In the genomic region with DNA sequence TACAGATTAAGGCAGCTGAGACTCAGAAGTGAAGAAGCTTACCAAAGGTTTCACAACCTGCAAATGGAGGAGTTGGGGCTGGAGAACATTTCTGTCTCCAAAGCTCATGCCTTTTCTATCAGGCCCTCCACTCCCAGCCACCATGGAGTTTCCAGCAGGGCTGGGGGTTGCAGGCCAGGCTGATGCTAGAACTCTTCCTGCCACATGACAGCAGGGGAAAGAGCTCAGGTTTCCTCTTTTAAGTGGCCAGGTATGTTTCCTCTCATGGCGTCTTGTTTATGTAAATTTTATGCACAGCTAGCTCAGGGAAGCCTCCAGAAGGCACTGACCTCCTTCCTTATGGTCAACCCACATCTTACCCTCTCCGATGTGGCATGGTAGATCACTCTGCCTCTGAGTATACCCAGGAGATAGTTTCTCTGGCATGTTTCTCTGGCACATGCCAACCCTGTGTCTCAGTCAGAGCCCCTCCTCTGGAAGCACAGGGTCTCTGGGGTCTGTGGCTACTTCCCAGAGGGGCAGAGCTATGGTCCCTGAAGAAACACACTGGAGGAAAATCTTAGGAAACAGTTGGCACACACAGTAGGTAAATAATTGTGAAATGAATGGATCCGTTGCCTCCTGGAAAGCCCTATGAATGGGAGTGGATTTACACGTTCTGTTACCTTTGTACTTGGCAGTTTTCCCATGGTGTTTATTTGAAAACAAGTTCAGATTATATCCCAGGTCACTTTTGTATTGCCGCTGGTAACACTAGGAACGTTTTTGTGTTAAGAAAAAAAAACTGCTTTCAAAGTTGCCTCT, we compare ENCODE assay signal across 10 cellular contexts. TPM values are rescaled to one million over a fixed set of nuclear protein-coding genes. Genes with fewer than 3 reads are reported as not detected.
A peak's percentile ranks its signal among the peaks of the same experiment; 100 is the strongest.
DNase-seq lines count a peak whose midpoint lies in the region; ATAC-seq and TF ChIP-seq lines count a peak whose summit lies in the region.
"Had no signal": no experiment of that assay in that cellular context is flagged by ENCODE, and none has a peak within 500 bp of the region (broad histone marks: within the 10 kb centered on the region; RNA-seq: fewer than 3 reads in every experiment).

No MANE protein-coding gene starts in this region.

- peak overlapping the region; percentile 92 for H3K27ac Mint-ChIP-seq in activated naive CD4-positive, alpha-beta T cell treated with anti-CD3 and anti-CD28 coated beads, Interleukin-2, amount 50 U/mL, for 24 hours
- peak overlapping the region; percentile 74 for H3K27ac Mint-ChIP-seq in activated CD8-positive, alpha-beta T cell treated with anti-CD3 and anti-CD28 coated beads, Interleukin-2, amount 10 ng/mL, durations not matched to agents 7 days and 5 days

- H3K36me3 ChIP-seq in vagina = no peaks in the 10 kb centered on the region

- H3K4me1 ChIP-seq in vagina = peaks cover 16% of the 10 kb centered on the region

- ATAC-seq in activated CD8-positive, alpha-beta T cell treated with anti-CD3 and anti-CD28 coated beads, Interleukin-2, amount 10 ng/mL, durations not matched to agents 7 days and 5 days = peak; percentile 58
- peak; percentile 66 for ATAC-seq in left lobe of liver
- ATAC-seq: Right ventricle myocardium inferior had no signal

- no peak for TF ChIP-seq POLR2A in vagina (IDR thresholded peaks at IDR 0.05)

- no peak overlapping the region for H3K4me3 ChIP-seq in vagina

- no peaks in the 10 kb centered on the region for H3K36me3 Mint-ChIP-seq in activated naive CD4-positive, alpha-beta T cell treated with anti-CD3 and anti-CD28 coated beads, Interleukin-2, amount 50 U/mL, for 24 hours
- H3K36me3 Mint-ChIP-seq in activated CD8-positive, alpha-beta T cell treated with anti-CD3 and anti-CD28 coated beads, Interleukin-2, amount 10 ng/mL, durations not matched to agents 7 days and 5 days (ENCODE audit: low read depth) = peaks cover 17% of the 10 kb centered on the region

- H3K27ac ChIP-seq in vagina = peak overlapping the region; percentile 9

- no peak for DNase-seq in activated naive CD4-positive, alpha-beta T cell treated with Interleukin-2 at 50 U/mL for 16 hours
- no peak for DNase-seq in activated CD8-positive, alpha-beta T cell treated with anti-CD3 and anti-CD28 coated beads, Interleukin-2, amount 10 ng/mL, durations not matched to agents 7 days and 5 days
- DNase-seq in left lobe of liver (ENCODE audit: low spot score) (peak; percentile 44), vagina (ENCODE audit: extremely low spot score in 2 of 2) (no peak), HK-2 (ENCODE audit: unreplicated experiment) (no peak), dedifferentiated amniotic fluid mesenchymal stem cell (ENCODE audit: extremely low spot score) (no peak)
- no peak for DNase-seq in stimulated activated CD4-positive, alpha-beta T cell treated with anti-CD3 and anti-CD28 coated beads, Interleukin-4, amount 100 ng/mL, for 4 hours
- DNase-seq: activated CD4-positive, alpha-beta T cell treated with anti-CD3 and anti-CD28 coated beads, Interleukin-2, amount 50 U/mL, for 48 hours had no signal

- H3K9me3 ChIP-seq in vagina = no peaks in the 10 kb centered on the region

- peaks cover 44% of the 10 kb centered on the region for H3K4me1 Mint-ChIP-seq in activated naive CD4-positive, alpha-beta T cell treated with anti-CD3 and anti-CD28 coated beads, Interleukin-2, amount 50 U/mL, for 24 hours
- peaks cover 39% of the 10 kb centered on the region for H3K4me1 Mint-ChIP-seq in activated CD8-positive, alpha-beta T cell treated with anti-CD3 and anti-CD28 coated beads, Interleukin-2, amount 10 ng/mL, durations not matched to agents 7 days and 5 days (ENCODE audit: low read depth)

- H3K4me3 Mint-ChIP-seq in activated naive CD4-positive, alpha-beta T cell treated with anti-CD3 and anti-CD28 coated beads, Interleukin-2, amount 50 U/mL, for 24 hours = peak overlapping the region; percentile 33
- H3K4me3 Mint-ChIP-seq in activated CD8-positive, alpha-beta T cell treated with anti-CD3 and anti-CD28 coated beads, Interleukin-2, amount 10 ng/mL, durations not matched to agents 7 days and 5 days = peak overlapping the region; percentile 20

- TF ChIP-seq CTCF in vagina (IDR thresholded peaks at IDR 0.05) = no peak

- H3K27me3 Mint-ChIP-seq in activated naive CD4-positive, alpha-beta T cell treated with anti-CD3 and anti-CD28 coated beads, Interleukin-2, amount 50 U/mL, for 24 hours = no peaks in the 10 kb centered on the region
- no peaks in the 10 kb centered on the region for H3K27me3 Mint-ChIP-seq in activated CD8-positive, alpha-beta T cell treated with anti-CD3 and anti-CD28 coated beads, Interleukin-2, amount 10 ng/mL, durations not matched to agents 7 days and 5 days (ENCODE audit: low read depth)

- H3K27me3 ChIP-seq in vagina = no peaks in the 10 kb centered on the region

- H3K9me3 Mint-ChIP-seq in activated naive CD4-positive, alpha-beta T cell treated with anti-CD3 and anti-CD28 coated beads, Interleukin-2, amount 50 U/mL, for 24 hours = no peaks in the 10 kb centered on the region
- H3K9me3 Mint-ChIP-seq in activated CD8-positive, alpha-beta T cell treated with anti-CD3 and anti-CD28 coated beads, Interleukin-2, amount 10 ng/mL, durations not matched to agents 7 days and 5 days (ENCODE audit: insufficient read depth) = no peaks in the 10 kb centered on the region

- POLR2A ChIA-PET in activated CD8-positive, alpha-beta T cell treated with anti-CD3 and anti-CD28 coated beads, Interleukin-2, amount 10 ng/mL, durations not matched to agents 7 days and 5 days (lab: Charles Lee) = interaction anchor here (1.4 kb wide), 1 partner anchor 14 kb away, joined by 6 read pairs; no protein-coding TSS in a partner anchor

- CTCF ChIA-PET in activated CD8-positive, alpha-beta T cell treated with anti-CD3 and anti-CD28 coated beads, Interleukin-2, amount 10 ng/mL, durations not matched to agents 7 days and 5 days (lab: Charles Lee) = interaction anchor here (0.9 kb wide), 1 partner anchor 122 kb away, joined by 4 read pairs; no protein-coding TSS in a partner anchor

- intact Hi-C loops in vagina (cut with DNase I) = loop anchor here (5.0 kb wide), 1 partner anchor 1182 kb away; no protein-coding TSS in a partner anchor

RNA-seq across cellular contexts. Expression of a gene that starts 28.9 kb away (rescaled TPM):
- 10 to 100 TPM; 30.0 to 31.5 TPM for total RNA-seq in activated CD8-positive, alpha-beta T cell treated with anti-CD3 and anti-CD28 coated beads, Interleukin-2, amount 10 ng/mL, durations not matched to agents 7 days and 5 days
- total RNA-seq in left lobe of liver (12.6 TPM), vagina (23.3 TPM)
